In genomic region chr1:155093938-155094621, GRCh38 we compare ENCODE assay signal across 8 cellular contexts. TPM values are rescaled to one million over a fixed set of nuclear protein-coding genes. Genes with fewer than 3 reads are reported as not detected.
A peak's percentile ranks its signal among the peaks of the same experiment; 100 is the strongest.
DNase-seq lines count a peak whose midpoint lies in the region; ATAC-seq, FAIRE-seq and TF ChIP-seq lines count a peak whose summit lies in the region.

No MANE protein-coding gene starts in this region.

- CTCF ChIA-PET in activated CD4-positive, alpha-beta memory T cell treated with anti-CD3 and anti-CD28 coated beads for 36 hours (lab: Charles Lee), result interaction anchor here (1.0 to 3.0 kb wide), 8 partner anchors 9 to 79 kb away, joined by 3 to 41 read pairs (median 6); partner anchors contain the start of genes KRTCAP2 and SLC50A1

- H3K4me1 Mint-ChIP-seq in activated T-cell treated with anti-CD3 and anti-CD28 coated beads, Interleukin-2, amount 50 U/mL, for 24 hours (ENCODE audit: low read depth), result peaks cover 5% of the 10 kb centered on the region
- peaks cover 5% of the 10 kb centered on the region for H3K4me1 Mint-ChIP-seq in activated T-cell treated with anti-CD3 and anti-CD28 coated beads, Interleukin-2, amount 50 U/mL, for 4 hours (ENCODE audit: low read depth)
- peaks cover 3% of the 10 kb centered on the region for H3K4me1 Mint-ChIP-seq in activated CD4-positive, alpha-beta memory T cell treated with anti-CD3 and anti-CD28 coated beads for 36 hours (ENCODE audit: low read depth)

- H3K36me3 ChIP-seq in keratinocyte (ENCODE audit: control insufficient read depth in 2 of 2, extremely low read depth in 1 of 2, insufficient read depth in 2 of 2, low read length in 2 of 2), result no peaks in the 10 kb centered on the region

- H3K9ac ChIP-seq in keratinocyte (ENCODE audit: control insufficient read depth, extremely low read depth, insufficient read depth, low read length), result no peak overlapping the region

- H3K9me3 ChIP-seq in keratinocyte (ENCODE audit: control insufficient read depth, low read depth, low read length), result no peaks in the 10 kb centered on the region

- DNase-seq in activated T-cell treated with anti-CD3 and anti-CD28 coated beads, Interleukin-2, amount 50 U/mL, for 24 hours, result peak; percentile 34
- no peak for DNase-seq in activated T-cell treated with anti-CD3 and anti-CD28 coated beads, Interleukin-2, amount 50 U/mL, for 4 hours
- DNase-seq in NCI-H345 treated with DMSO at 0.1 percent for 48 hours (lab: John Stamatoyannopoulos, UW; ENCODE audit: unreplicated experiment) (peak; percentile 81), anterior cingulate cortex (lab: John Stamatoyannopoulos, UW) (peak in 39 of 58 donors; percentile 16 to 89 (median 46)), keratinocyte (ENCODE audit: low read depth, low spot score) (no peak), superior temporal gyrus (ENCODE audit: extremely low spot score) (peak; percentile 80)
- no peak for DNase-seq in activated CD4-positive, alpha-beta memory T cell treated with anti-CD3 and anti-CD28 coated beads for 36 hours

- H3K27me3 ChIP-seq in keratinocyte (ENCODE audit: control insufficient read depth, extremely low read depth, insufficient read depth, low read length), result peaks cover 3% of the 10 kb centered on the region

- intact Hi-C loops in activated CD4-positive, alpha-beta memory T cell treated with anti-CD3 and anti-CD28 coated beads for 36 hours (cut with micrococcal nuclease), result no loop called here

- H3K27ac Mint-ChIP-seq in activated T-cell treated with anti-CD3 and anti-CD28 coated beads, Interleukin-2, amount 50 U/mL, for 24 hours, result no peak overlapping the region
- no peak overlapping the region for H3K27ac Mint-ChIP-seq in activated CD4-positive, alpha-beta memory T cell treated with anti-CD3 and anti-CD28 coated beads for 36 hours

- no peak overlapping the region for H3K4me3 Mint-ChIP-seq in activated T-cell treated with anti-CD3 and anti-CD28 coated beads, Interleukin-2, amount 50 U/mL, for 24 hours
- no peak overlapping the region for H3K4me3 Mint-ChIP-seq in activated T-cell treated with anti-CD3 and anti-CD28 coated beads, Interleukin-2, amount 50 U/mL, for 4 hours
- H3K4me3 Mint-ChIP-seq in activated CD4-positive, alpha-beta memory T cell treated with anti-CD3 and anti-CD28 coated beads for 36 hours, result no peak overlapping the region

- peaks cover 4% of the 10 kb centered on the region for H3K27me3 Mint-ChIP-seq in activated T-cell treated with anti-CD3 and anti-CD28 coated beads, Interleukin-2, amount 50 U/mL, for 24 hours
- H3K27me3 Mint-ChIP-seq in activated T-cell treated with anti-CD3 and anti-CD28 coated beads, Interleukin-2, amount 50 U/mL, for 4 hours (ENCODE audit: low read depth), result peaks cover 4% of the 10 kb centered on the region
- peaks cover 13% of the 10 kb centered on the region for H3K27me3 Mint-ChIP-seq in activated CD4-positive, alpha-beta memory T cell treated with anti-CD3 and anti-CD28 coated beads for 36 hours

- peak; percentile 44 to 54 (median 52) for TF ChIP-seq CTCF in keratinocyte (optimal IDR thresholded peaks at IDR 0.05 in 1 of 3, IDR thresholded peaks at IDR 0.05 in 1 of 3, conservative IDR thresholded peaks at IDR 0.05 in 1 of 3; ENCODE audit: extremely low read depth in 1 of 3, insufficient read depth in 2 of 3, low read length in 3 of 3)

- dilution Hi-C loops in keratinocyte (cut with MboI; ENCODE audit: extremely low pct_ligation_motif_present, low sequenced_read_pairs), result no loop called here

- no peaks in the 10 kb centered on the region for H3K79me2 ChIP-seq in keratinocyte (ENCODE audit: control insufficient read depth, insufficient read depth, low read length)

- no peaks in the 10 kb centered on the region for H4K20me1 ChIP-seq in keratinocyte (ENCODE audit: control insufficient read depth, extremely low read depth, insufficient read depth, low read length)

- H3K9me3 Mint-ChIP-seq in activated T-cell treated with anti-CD3 and anti-CD28 coated beads, Interleukin-2, amount 50 U/mL, for 24 hours, result no peaks in the 10 kb centered on the region
- H3K9me3 Mint-ChIP-seq in activated T-cell treated with anti-CD3 and anti-CD28 coated beads, Interleukin-2, amount 50 U/mL, for 4 hours, result no peaks in the 10 kb centered on the region
- H3K9me3 Mint-ChIP-seq in activated CD4-positive, alpha-beta memory T cell treated with anti-CD3 and anti-CD28 coated beads for 36 hours, result no peaks in the 10 kb centered on the region

- peak overlapping the region; percentile 39 for H2AFZ ChIP-seq in keratinocyte (ENCODE audit: control insufficient read depth, low read length)

- H3K4me1 ChIP-seq in keratinocyte (ENCODE audit: control insufficient read depth, extremely low read depth, insufficient read depth, low read length), result peaks cover 9% of the 10 kb centered on the region

- H3K27ac ChIP-seq in keratinocyte (ENCODE audit: control insufficient read depth, insufficient read depth, low read length), result no peak overlapping the region

- POLR2A ChIA-PET in activated CD4-positive, alpha-beta memory T cell treated with anti-CD3 and anti-CD28 coated beads for 36 hours (lab: Charles Lee), result no interaction called here

- H3K36me3 Mint-ChIP-seq in activated T-cell treated with anti-CD3 and anti-CD28 coated beads, Interleukin-2, amount 50 U/mL, for 24 hours (ENCODE audit: low read depth), result no peaks in the 10 kb centered on the region
- no peaks in the 10 kb centered on the region for H3K36me3 Mint-ChIP-seq in activated T-cell treated with anti-CD3 and anti-CD28 coated beads, Interleukin-2, amount 50 U/mL, for 4 hours (ENCODE audit: insufficient read depth)
- no peaks in the 10 kb centered on the region for H3K36me3 Mint-ChIP-seq in activated CD4-positive, alpha-beta memory T cell treated with anti-CD3 and anti-CD28 coated beads for 36 hours

- ATAC-seq in activated T-cell treated with anti-CD3 and anti-CD28 coated beads, Interleukin-2, amount 50 U/mL, for 4 hours, result no peak
- no peak for ATAC-seq in GM19397 (IDR thresholded peaks at IDR 0.05; ENCODE audit: unreplicated experiment)

- no peak overlapping the region for H3K4me2 ChIP-seq in keratinocyte (ENCODE audit: control insufficient read depth, extremely low read depth, insufficient read depth, low read depth, low read length)

- FAIRE-seq in keratinocyte (lab: Jason Lieb, UNC), result peak; percentile 65

- H3K4me3 ChIP-seq in keratinocyte (ENCODE audit: control insufficient read depth in 2 of 3, extremely low read depth in 1 of 3, insufficient read depth in 2 of 3, low read depth in 1 of 3, low read length in 3 of 3), result no peak overlapping the region

- no peaks in the 10 kb centered on the region for H3K9me1 ChIP-seq in keratinocyte (ENCODE audit: control insufficient read depth, extremely low read depth, insufficient read depth, low read length)

RNA-seq across cellular contexts. Expression of gene EFNA3, which starts 15.4 kb away (rescaled TPM):
- 1 to 10 TPM in 2 of 3 donors, under 1 TPM in 1; 0.84 to 2.0 (median 1.1) TPM for total RNA-seq in activated T-cell treated with anti-CD3 and anti-CD28 coated beads, Interleukin-2, amount 50 U/mL, for 4 hours
- polyA plus RNA-seq in keratinocyte, result 3.3 to 9.0 TPM (median 4.4 TPM) in 3 replicates
- 11.6 TPM for polyA plus RNA-seq in keratinocyte (2011; ENCODE audit: low read depth)
- polyA plus RNA-seq in keratinocyte (2011; cell fraction: cytosol; rRNA removed), result 4.9 and 6.5 TPM in 2 replicates
- polyA plus RNA-seq in keratinocyte (2011; cell fraction: nucleus; rRNA removed), result 4.7 and 4.9 TPM in 2 replicates
- 3.9 and 47.4 TPM in 2 replicates for polyA plus RNA-seq in keratinocyte (2012; ENCODE audit: low replicate concordance)
- 3.6 to 8.3 TPM (median 4.2 TPM) in 3 replicates for polyA minus RNA-seq in keratinocyte
- polyA minus RNA-seq in keratinocyte (2011; cell fraction: cytosol; rRNA and poly(A)+ RNA removed), result 5.0 TPM
- 2.5 and 2.8 TPM in 2 replicates for polyA minus RNA-seq in keratinocyte (2011; cell fraction: nucleus; rRNA and poly(A)+ RNA removed)
- 1 to 10 TPM; 2.4 to 2.6 TPM for total RNA-seq in activated CD4-positive, alpha-beta memory T cell treated with anti-CD3 and anti-CD28 coated beads for 36 hours

RNA-seq across cellular contexts. Expression of gene EFNA4, which starts 30.5 kb away (rescaled TPM):
- 1 to 10 TPM; 4.2 to 4.5 (median 4.3) TPM for total RNA-seq in activated T-cell treated with anti-CD3 and anti-CD28 coated beads, Interleukin-2, amount 50 U/mL, for 4 hours
- 7.6 to 11.0 TPM (median 9.9 TPM) in 3 replicates for polyA plus RNA-seq in keratinocyte
- polyA plus RNA-seq in keratinocyte (2011; ENCODE audit: low read depth), result 7.7 TPM
- polyA plus RNA-seq in keratinocyte (2011; cell fraction: cytosol; rRNA removed), result 5.6 and 8.1 TPM in 2 replicates
- polyA plus RNA-seq in keratinocyte (2011; cell fraction: nucleus; rRNA removed), result 13.7 and 15.9 TPM in 2 replicates
- 7.2 and 12.3 TPM in 2 replicates for polyA plus RNA-seq in keratinocyte (2012; ENCODE audit: low replicate concordance)
- polyA minus RNA-seq in keratinocyte, result 5.4 to 9.9 TPM (median 7.6 TPM) in 3 replicates
- polyA minus RNA-seq in keratinocyte (2011; cell fraction: cytosol; rRNA and poly(A)+ RNA removed), result 12.3 TPM
- 7.3 and 8.2 TPM in 2 replicates for polyA minus RNA-seq in keratinocyte (2011; cell fraction: nucleus; rRNA and poly(A)+ RNA removed)
- 1 to 10 TPM; 5.0 to 6.1 TPM for total RNA-seq in activated CD4-positive, alpha-beta memory T cell treated with anti-CD3 and anti-CD28 coated beads for 36 hours

RNA-seq across cellular contexts. Expression of gene EFNA1, which starts 33.6 kb away (rescaled TPM):
- total RNA-seq in activated T-cell treated with anti-CD3 and anti-CD28 coated beads, Interleukin-2, amount 50 U/mL, for 4 hours, result under 1 TPM; 0.30 to 0.61 (median 0.32) TPM
- 33.2 to 116 TPM (median 77.5 TPM) in 3 replicates for polyA plus RNA-seq in keratinocyte
- polyA plus RNA-seq in keratinocyte (2011; ENCODE audit: low read depth), result 33.5 TPM
- 34.4 and 44.7 TPM in 2 replicates for polyA plus RNA-seq in keratinocyte (2011; cell fraction: cytosol; rRNA removed)
- 180 and 349 TPM in 2 replicates for polyA plus RNA-seq in keratinocyte (2011; cell fraction: nucleus; rRNA removed)
- 22.9 and 134 TPM in 2 replicates for polyA plus RNA-seq in keratinocyte (2012; ENCODE audit: low replicate concordance)
- 45.9 to 113 TPM (median 67.4 TPM) in 3 replicates for polyA minus RNA-seq in keratinocyte
- 52.0 TPM for polyA minus RNA-seq in keratinocyte (2011; cell fraction: cytosol; rRNA and poly(A)+ RNA removed)
- polyA minus RNA-seq in keratinocyte (2011; cell fraction: nucleus; rRNA and poly(A)+ RNA removed), result 90.7 and 122 TPM in 2 replicates
- total RNA-seq in activated CD4-positive, alpha-beta memory T cell treated with anti-CD3 and anti-CD28 coated beads for 36 hours, result under 1 TPM in 1 of 2 experiments, not detected in 1; 0.24 TPM

RNA-seq across cellular contexts. Expression of gene SLC50A1, which starts 41.6 kb away (rescaled TPM):
- 10 to 100 TPM; 29.1 to 36.0 (median 33.5) TPM for total RNA-seq in activated T-cell treated with anti-CD3 and anti-CD28 coated beads, Interleukin-2, amount 50 U/mL, for 4 hours
- 54.5 to 72.2 TPM (median 55.6 TPM) in 3 replicates for polyA plus RNA-seq in keratinocyte
- 32.6 TPM for polyA plus RNA-seq in keratinocyte (2011; ENCODE audit: low read depth)
- 47.6 and 49.9 TPM in 2 replicates for polyA plus RNA-seq in keratinocyte (2011; cell fraction: cytosol; rRNA removed)
- polyA plus RNA-seq in keratinocyte (2011; cell fraction: nucleus; rRNA removed), result 60.5 and 69.1 TPM in 2 replicates
- 32.2 and 69.6 TPM in 2 replicates for polyA plus RNA-seq in keratinocyte (2012; ENCODE audit: low replicate concordance)
- polyA minus RNA-seq in keratinocyte, result 32.1 to 59.5 TPM (median 44.3 TPM) in 3 replicates
- 54.3 TPM for polyA minus RNA-seq in keratinocyte (2011; cell fraction: cytosol; rRNA and poly(A)+ RNA removed)
- polyA minus RNA-seq in keratinocyte (2011; cell fraction: nucleus; rRNA and poly(A)+ RNA removed), result 9.2 and 19.5 TPM in 2 replicates
- total RNA-seq in activated CD4-positive, alpha-beta memory T cell treated with anti-CD3 and anti-CD28 coated beads for 36 hours, result 10 to 100 TPM; 60.1 TPM

RNA-seq across cellular contexts. Expression of gene ADAM15, which starts 43.0 kb away (rescaled TPM):
- 10 to 100 TPM; 46.3 to 63.4 (median 48.8) TPM for total RNA-seq in activated T-cell treated with anti-CD3 and anti-CD28 coated beads, Interleukin-2, amount 50 U/mL, for 4 hours
- polyA plus RNA-seq in keratinocyte, result 130 to 280 TPM (median 131 TPM) in 3 replicates
- polyA plus RNA-seq in keratinocyte (2011; ENCODE audit: low read depth), result 106 TPM
- polyA plus RNA-seq in keratinocyte (2011; cell fraction: cytosol; rRNA removed), result 98.3 and 169 TPM in 2 replicates
- 313 and 412 TPM in 2 replicates for polyA plus RNA-seq in keratinocyte (2011; cell fraction: nucleus; rRNA removed)
- polyA plus RNA-seq in keratinocyte (2012; ENCODE audit: low replicate concordance), result 166 and 194 TPM in 2 replicates
- polyA minus RNA-seq in keratinocyte, result 269 to 455 TPM (median 448 TPM) in 3 replicates
- polyA minus RNA-seq in keratinocyte (2011; cell fraction: cytosol; rRNA and poly(A)+ RNA removed), result 471 TPM
- 347 and 394 TPM in 2 replicates for polyA minus RNA-seq in keratinocyte (2011; cell fraction: nucleus; rRNA and poly(A)+ RNA removed)
- 10 to 100 TPM; 54.3 to 60.5 TPM for total RNA-seq in activated CD4-positive, alpha-beta memory T cell treated with anti-CD3 and anti-CD28 coated beads for 36 hours

Comparison
In these comparisons a context has a peak if more than half of its experiments do, and no peak if none do; other contexts are left out.
1. DNase-seq: peak in activated T-cell treated with anti-CD3 and anti-CD28 coated beads, Interleukin-2, amount 50 U/mL, for 24 hours (single experiment), NCI-H345 treated with DMSO at 0.1 percent for 48 hours (single experiment), anterior cingulate cortex (39 of 58) and superior temporal gyrus (single experiment); none in activated T-cell treated with anti-CD3 and anti-CD28 coated beads, Interleukin-2, amount 50 U/mL, for 4 hours (single experiment), keratinocyte (single experiment) and activated CD4-positive, alpha-beta memory T cell treated with anti-CD3 and anti-CD28 coated beads for 36 hours (single experiment).